ENCODE assay signal across 12 cellular contexts in genomic region chr3:189330066-189330465, GRCh38.
"Had no signal": no experiment of that assay in that cellular context is flagged by ENCODE, and none has a peak within 500 bp of the region (broad histone marks: within the 10 kb centered on the region; RNA-seq: fewer than 3 reads in every experiment).

No MANE protein-coding gene starts in this region.

- FAIRE-seq: islet of Langerhans, pancreas had no signal

- ATAC-seq: body of pancreas, esophagus mucosa, pancreas had no signal

- DNase-seq: activated CD4-positive, alpha-beta T cell treated with anti-CD3 and anti-CD28 coated beads, Interleukin-2, amount 50 U/mL, for 1 hour; activated naive CD4-positive, alpha-beta T cell; activated T-cell treated with anti-CD3 and anti-CD28 coated beads, Interleukin-2, amount 50 U/mL, for 48 hours; amygdala; body of pancreas; central memory CD4-positive, alpha-beta T cell; midbrain; pancreas; stimulated activated CD4-positive, alpha-beta T cell treated with anti-CD3 and anti-CD28 coated beads, Interleukin-2, amount 100 ng/mL, for 24 hours; stomach had no signal
